ENCODE assay signal across 17 cellular contexts in genomic region chr15:69524296-69524695, GRCh38.
DNase-seq lines count a peak whose midpoint lies in the region; ATAC-seq and TF ChIP-seq lines count a peak whose summit lies in the region.
"Had no signal": no experiment of that assay in that cellular context is flagged by ENCODE, and none has a peak within 500 bp of the region (broad histone marks: within the 10 kb centered on the region; RNA-seq: fewer than 3 reads in every experiment).

No MANE protein-coding gene starts in this region.

- ATAC-seq in mucosa of descending colon: peak; percentile 80
- ATAC-seq in HG02870 (IDR thresholded peaks at IDR 0.05; ENCODE audit: unreplicated experiment): no peak
- ATAC-seq: stimulated activated naive CD8-positive, alpha-beta T cell treated with anti-CD3 and anti-CD28 coated beads, Interleukin-15, amount 100 ng/mL, for 72 hours had no signal

- H3K36me3 ChIP-seq in mucosa of descending colon (ENCODE audit: low read depth) (no peaks in the 10 kb centered on the region), stomach (no peaks in the 10 kb centered on the region)

- H3K27ac ChIP-seq in cingulate gyrus (ENCODE audit: low read depth, low read length) (peak overlapping the region; percentile 39), stomach (peak overlapping the region; percentile 27 to 74 (median 42))
- H3K27ac ChIP-seq: HL-60 had no signal

- H3K9me3 ChIP-seq in mucosa of descending colon (no peaks in the 10 kb centered on the region), stomach (peaks cover 0 to 4% (median 0%) of the 10 kb centered on the region in 4 donors)

- intact Hi-C loops in mucosa of descending colon (cut with DNase I, micrococcal nuclease) (no loop called here), stomach (cut with DNase I; ENCODE audit: low total_unique reads) (no loop called here)

- WGBS in stomach, 5 donors: 17 to 47% (median 29%) methylated on average over 5 to 6 of the region's 6 CpGs

- H3K4me1 ChIP-seq in mucosa of descending colon (ENCODE audit: low read depth): peaks cover 17% of the 10 kb centered on the region
- peaks cover 17 to 26% (median 23%) of the 10 kb centered on the region in 4 donors for H3K4me1 ChIP-seq in stomach

- TF ChIP-seq CTCF in mucosa of descending colon (IDR thresholded peaks at IDR 0.05) (no peak), stomach (IDR thresholded peaks at IDR 0.05) (no peak)

- TF ChIP-seq EP300 in stomach (IDR thresholded peaks at IDR 0.05): no peak

- no peaks in the 10 kb centered on the region for H3K27me3 ChIP-seq in stomach

- no peak for TF ChIP-seq POLR2A in stomach (IDR thresholded peaks at IDR 0.05)

- H3K4me3 ChIP-seq in mucosa of descending colon (no peak overlapping the region), stomach (no peak overlapping the region)

- DNase-seq in NCI-H82 (lab: John Stamatoyannopoulos, UW) (peak; percentile 49), NCI-H82 treated with DMSO at 0.1 percent for 48 hours (lab: John Stamatoyannopoulos, UW; ENCODE audit: unreplicated experiment) (no peak), mucosa of descending colon (peak in 2 of 3 donors; percentile 50 to 69), stomach (peak; percentile 29), NCI-H1092 treated with DMSO at 0.1 percent for 48 hours (lab: John Stamatoyannopoulos, UW) (no peak), NCI-H187 treated with DMSO at 0.1 percent for 48 hours (lab: John Stamatoyannopoulos, UW) (no peak)
- DNase-seq: activated naive CD4-positive, alpha-beta T cell treated with anti-CD3 and anti-CD28 coated beads, Interleukin-2, amount 50 U/mL, for 16 hours; activated T-cell treated with anti-CD3 and anti-CD28 coated beads, Interleukin-2, amount 50 U/mL, for 1 hour; COR-L47; GOT3; NCI-H510A treated with DMSO at 0.1 percent for 48 hours; stimulated activated CD4-positive, alpha-beta T cell treated with anti-CD3 and anti-CD28 coated beads, Interleukin-12 subunit alpha, Interleukin-12 subunit beta, amount 100 ng/mL, for 4 hours; stimulated activated naive CD8-positive, alpha-beta T cell treated with anti-CD3 and anti-CD28 coated beads, Interleukin-15, amount 100 ng/mL, for 72 hours; trophoblast cell had no signal

Comparison
In these comparisons a context has a peak if more than half of its experiments do, and no peak if none do; other contexts are left out.
1. DNase-seq: peak in NCI-H82 (single experiment), mucosa of descending colon (2 of 3) and stomach (single experiment); none in NCI-H82 treated with DMSO at 0.1 percent for 48 hours (single experiment), NCI-H1092 treated with DMSO at 0.1 percent for 48 hours (single experiment) and NCI-H187 treated with DMSO at 0.1 percent for 48 hours (single experiment).